19 cellular contexts compared by ENCODE assay signal in the genomic region with DNA sequence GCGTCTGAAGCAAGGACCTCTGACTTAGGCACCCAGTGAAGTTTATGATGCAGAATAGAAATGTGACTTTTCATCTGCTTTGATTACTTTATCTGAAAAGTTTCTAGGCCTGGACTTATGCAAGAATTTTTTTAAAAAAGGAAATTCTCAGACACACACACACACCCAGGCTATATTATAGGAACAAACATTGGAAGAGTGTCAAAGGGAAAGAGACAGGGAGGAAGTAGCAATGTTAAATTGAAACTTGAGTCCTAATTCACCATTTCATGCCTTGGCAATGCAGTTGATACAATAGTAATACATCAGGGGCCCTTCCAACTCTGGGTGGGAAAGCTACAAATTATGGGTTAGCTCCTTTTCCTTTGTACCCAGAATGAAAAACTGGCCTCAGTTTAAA.
"Had no signal": no experiment of that assay in that cellular context is flagged by ENCODE, and none has a peak within 500 bp of the region (broad histone marks: within the 10 kb centered on the region; RNA-seq: fewer than 3 reads in every experiment).

No MANE protein-coding gene starts in this region.

- H3K36me3 Mint-ChIP-seq: immature natural killer cell; naive thymus-derived CD4-positive, alpha-beta T cell; type B pancreatic cell had no signal

- H3K27me3 Mint-ChIP-seq: type B pancreatic cell had no signal

- H3K36me3 ChIP-seq: neutrophil, suprapubic skin, thyroid gland, uterus had no signal

- H3K4me1 ChIP-seq: foreskin keratinocyte, suprapubic skin, thyroid gland, uterus had no signal

- H3K4me3 Mint-ChIP-seq: immature natural killer cell; naive thymus-derived CD4-positive, alpha-beta T cell; type B pancreatic cell had no signal

- H3K4me3 ChIP-seq: lung, suprapubic skin, thyroid gland, uterus had no signal

- H3K27me3 ChIP-seq: suprapubic skin, thyroid gland, uterus had no signal

- ATAC-seq: esophagus mucosa; foreskin keratinocyte; left cardiac atrium; left ventricle myocardium superior; naive thymus-derived CD4-positive, alpha-beta T cell; sciatic nerve had no signal

- H3K4me1 Mint-ChIP-seq: immature natural killer cell; naive thymus-derived CD4-positive, alpha-beta T cell had no signal

- H3K27ac Mint-ChIP-seq: immature natural killer cell; naive thymus-derived CD4-positive, alpha-beta T cell; type B pancreatic cell had no signal

- H3K27ac ChIP-seq: foreskin keratinocyte, neutrophil, suprapubic skin, thyroid gland, uterus had no signal

- DNase-seq: cortex of kidney; effector memory CD4-positive, alpha-beta T cell; foreskin keratinocyte; immature natural killer cell; left cardiac atrium; left ventricle myocardium superior; mesenchymal stem cell; naive thymus-derived CD4-positive, alpha-beta T cell; posterior cingulate gyrus; stimulated activated CD4-positive, alpha-beta T cell treated with anti-CD3 and anti-CD28 coated beads, Interleukin-2, amount 100 ng/mL, for 24 hours; stimulated activated naive CD4-positive, alpha-beta T cell treated with Interleukin-2 at 50 U/mL for 16 hours; thyroid gland; uterus had no signal

- H3K9me3 ChIP-seq: neutrophil, suprapubic skin, thyroid gland, uterus had no signal
